Comparison of ENCODE assay signal across 1 cellular context in the genomic region with DNA sequence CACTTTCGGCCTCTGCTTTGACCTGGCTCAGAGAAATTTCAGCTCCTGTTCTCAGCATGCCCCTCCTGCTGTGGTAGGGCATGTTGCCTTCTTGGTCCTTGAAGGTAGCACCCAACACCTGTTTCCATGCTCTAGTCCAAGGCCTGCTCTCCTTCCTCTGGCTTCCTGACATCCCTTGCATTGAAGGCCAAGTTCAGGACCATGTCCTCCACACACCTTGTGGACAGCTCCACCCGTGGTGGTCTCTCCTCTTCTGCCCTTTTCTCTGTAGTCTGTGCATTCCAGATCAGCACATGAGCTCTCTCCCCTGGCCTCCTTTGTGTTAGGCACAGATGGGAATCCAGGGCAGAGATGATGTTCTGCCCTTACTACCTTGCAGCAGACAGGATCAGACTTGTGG.
TF ChIP-seq lines count a peak whose summit lies in the region.

No MANE protein-coding gene starts in this region.

TF ChIP-seq in IMR-90, 13 proteins besides CTCF, POLR2A, EP300 and RAD21 (continued from another document):
- TF ChIP-seq, protein P1, sequence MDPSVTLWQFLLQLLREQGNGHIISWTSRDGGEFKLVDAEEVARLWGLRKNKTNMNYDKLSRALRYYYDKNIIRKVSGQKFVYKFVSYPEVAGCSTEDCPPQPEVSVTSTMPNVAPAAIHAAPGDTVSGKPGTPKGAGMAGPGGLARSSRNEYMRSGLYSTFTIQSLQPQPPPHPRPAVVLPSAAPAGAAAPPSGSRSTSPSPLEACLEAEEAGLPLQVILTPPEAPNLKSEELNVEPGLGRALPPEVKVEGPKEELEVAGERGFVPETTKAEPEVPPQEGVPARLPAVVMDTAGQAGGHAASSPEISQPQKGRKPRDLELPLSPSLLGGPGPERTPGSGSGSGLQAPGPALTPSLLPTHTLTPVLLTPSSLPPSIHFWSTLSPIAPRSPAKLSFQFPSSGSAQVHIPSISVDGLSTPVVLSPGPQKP (IDR thresholded peaks at IDR 0.05; ENCODE audit: borderline replicate concordance, low read depth, low read length): no peak
- TF ChIP-seq SMC3 (IDR thresholded peaks at IDR 0.05; ENCODE audit: low read depth, low read length) (no peak), MAZ (IDR thresholded peaks at IDR 0.05; ENCODE audit: borderline replicate concordance, low read depth, low read length) (no peak), FOS (IDR thresholded peaks at IDR 0.05; ENCODE audit: low read depth, low read length) (no peak), CEBPB (IDR thresholded peaks at IDR 0.05; ENCODE audit: low read depth, low read length) (no peak), CHD1 (IDR thresholded peaks at IDR 0.05; ENCODE audit: low read depth, low read length) (no peak), NFE2L2 (IDR thresholded peaks at IDR 0.05; ENCODE audit: low read depth, low read length) (no peak), MXI1 (IDR thresholded peaks at IDR 0.05; ENCODE audit: borderline replicate concordance, low read depth, low read length) (no peak), RCOR1 (IDR thresholded peaks at IDR 0.05; ENCODE audit: insufficient replicate concordance, low read length) (no peak), BHLHE40 (IDR thresholded peaks at IDR 0.05; ENCODE audit: low read depth, low read length) (no peak), RFX5 (IDR thresholded peaks at IDR 0.05; ENCODE audit: low read depth, low read length) (no peak)
